1 cellular context compared by ENCODE assay signal in the genomic region with DNA sequence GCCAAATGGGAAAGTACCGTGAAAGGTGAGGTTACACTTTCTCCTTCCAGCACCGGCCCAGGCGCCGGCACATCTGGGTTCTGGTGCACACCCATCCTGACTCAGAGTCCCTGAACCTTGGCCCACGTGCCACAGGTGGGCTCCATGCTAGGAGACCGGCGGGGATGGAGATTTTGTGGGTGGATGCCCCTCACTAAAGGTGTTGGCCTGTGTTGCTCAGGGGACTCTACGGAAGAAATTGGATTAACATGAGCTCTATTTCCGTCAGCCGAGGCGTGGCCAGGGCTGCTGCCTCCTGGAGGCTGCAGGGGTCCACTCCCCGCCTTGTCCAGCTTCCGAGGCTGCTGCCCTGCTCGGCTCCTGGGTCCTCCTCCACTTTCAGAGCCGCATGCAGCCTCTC.
A peak's percentile ranks its signal among the peaks of the same experiment; 100 is the strongest.
TF ChIP-seq lines count a peak whose summit lies in the region.

No MANE protein-coding gene starts in this region.

TF ChIP-seq in HepG2, 621 proteins besides CTCF, POLR2A, EP300 and RAD21 (continued from another document):
- TF ChIP-seq, protein P1, sequence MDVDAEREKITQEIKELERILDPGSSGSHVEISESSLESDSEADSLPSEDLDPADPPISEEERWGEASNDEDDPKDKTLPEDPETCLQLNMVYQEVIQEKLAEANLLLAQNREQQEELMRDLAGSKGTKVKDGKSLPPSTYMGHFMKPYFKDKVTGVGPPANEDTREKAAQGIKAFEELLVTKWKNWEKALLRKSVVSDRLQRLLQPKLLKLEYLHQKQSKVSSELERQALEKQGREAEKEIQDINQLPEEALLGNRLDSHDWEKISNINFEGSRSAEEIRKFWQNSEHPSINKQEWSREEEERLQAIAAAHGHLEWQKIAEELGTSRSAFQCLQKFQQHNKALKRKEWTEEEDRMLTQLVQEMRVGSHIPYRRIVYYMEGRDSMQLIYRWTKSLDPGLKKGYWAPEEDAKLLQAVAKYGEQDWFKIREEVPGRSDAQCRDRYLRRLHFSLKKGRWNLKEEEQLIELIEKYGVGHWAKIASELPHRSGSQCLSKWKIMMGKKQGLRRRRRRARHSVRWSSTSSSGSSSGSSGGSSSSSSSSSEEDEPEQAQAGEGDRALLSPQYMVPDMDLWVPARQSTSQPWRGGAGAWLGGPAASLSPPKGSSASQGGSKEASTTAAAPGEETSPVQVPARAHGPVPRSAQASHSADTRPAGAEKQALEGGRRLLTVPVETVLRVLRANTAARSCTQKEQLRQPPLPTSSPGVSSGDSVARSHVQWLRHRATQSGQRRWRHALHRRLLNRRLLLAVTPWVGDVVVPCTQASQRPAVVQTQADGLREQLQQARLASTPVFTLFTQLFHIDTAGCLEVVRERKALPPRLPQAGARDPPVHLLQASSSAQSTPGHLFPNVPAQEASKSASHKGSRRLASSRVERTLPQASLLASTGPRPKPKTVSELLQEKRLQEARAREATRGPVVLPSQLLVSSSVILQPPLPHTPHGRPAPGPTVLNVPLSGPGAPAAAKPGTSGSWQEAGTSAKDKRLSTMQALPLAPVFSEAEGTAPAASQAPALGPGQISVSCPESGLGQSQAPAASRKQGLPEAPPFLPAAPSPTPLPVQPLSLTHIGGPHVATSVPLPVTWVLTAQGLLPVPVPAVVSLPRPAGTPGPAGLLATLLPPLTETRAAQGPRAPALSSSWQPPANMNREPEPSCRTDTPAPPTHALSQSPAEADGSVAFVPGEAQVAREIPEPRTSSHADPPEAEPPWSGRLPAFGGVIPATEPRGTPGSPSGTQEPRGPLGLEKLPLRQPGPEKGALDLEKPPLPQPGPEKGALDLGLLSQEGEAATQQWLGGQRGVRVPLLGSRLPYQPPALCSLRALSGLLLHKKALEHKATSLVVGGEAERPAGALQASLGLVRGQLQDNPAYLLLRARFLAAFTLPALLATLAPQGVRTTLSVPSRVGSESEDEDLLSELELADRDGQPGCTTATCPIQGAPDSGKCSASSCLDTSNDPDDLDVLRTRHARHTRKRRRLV (CRISPR knock-in tag; IDR thresholded peaks at IDR 0.05) = no peak
- TF ChIP-seq RBM22 (optimal IDR thresholded peaks at IDR 0.05; ENCODE audit: low read length) (peak; percentile 35), ZNF75D (CRISPR knock-in tag; IDR thresholded peaks at IDR 0.05; ENCODE audit: borderline replicate concordance) (no peak), IRX3 (CRISPR knock-in tag; IDR thresholded peaks at IDR 0.05; ENCODE audit: borderline replicate concordance, low read depth) (no peak), PAF1 (CRISPR knock-in tag; IDR thresholded peaks at IDR 0.05) (0 out of 2 replicates have a peak, but pooled peaks have one; percentile 2), RELA (CRISPR knock-in tag; IDR thresholded peaks at IDR 0.05) (no peak)
- TF ChIP-seq, protein P2, sequence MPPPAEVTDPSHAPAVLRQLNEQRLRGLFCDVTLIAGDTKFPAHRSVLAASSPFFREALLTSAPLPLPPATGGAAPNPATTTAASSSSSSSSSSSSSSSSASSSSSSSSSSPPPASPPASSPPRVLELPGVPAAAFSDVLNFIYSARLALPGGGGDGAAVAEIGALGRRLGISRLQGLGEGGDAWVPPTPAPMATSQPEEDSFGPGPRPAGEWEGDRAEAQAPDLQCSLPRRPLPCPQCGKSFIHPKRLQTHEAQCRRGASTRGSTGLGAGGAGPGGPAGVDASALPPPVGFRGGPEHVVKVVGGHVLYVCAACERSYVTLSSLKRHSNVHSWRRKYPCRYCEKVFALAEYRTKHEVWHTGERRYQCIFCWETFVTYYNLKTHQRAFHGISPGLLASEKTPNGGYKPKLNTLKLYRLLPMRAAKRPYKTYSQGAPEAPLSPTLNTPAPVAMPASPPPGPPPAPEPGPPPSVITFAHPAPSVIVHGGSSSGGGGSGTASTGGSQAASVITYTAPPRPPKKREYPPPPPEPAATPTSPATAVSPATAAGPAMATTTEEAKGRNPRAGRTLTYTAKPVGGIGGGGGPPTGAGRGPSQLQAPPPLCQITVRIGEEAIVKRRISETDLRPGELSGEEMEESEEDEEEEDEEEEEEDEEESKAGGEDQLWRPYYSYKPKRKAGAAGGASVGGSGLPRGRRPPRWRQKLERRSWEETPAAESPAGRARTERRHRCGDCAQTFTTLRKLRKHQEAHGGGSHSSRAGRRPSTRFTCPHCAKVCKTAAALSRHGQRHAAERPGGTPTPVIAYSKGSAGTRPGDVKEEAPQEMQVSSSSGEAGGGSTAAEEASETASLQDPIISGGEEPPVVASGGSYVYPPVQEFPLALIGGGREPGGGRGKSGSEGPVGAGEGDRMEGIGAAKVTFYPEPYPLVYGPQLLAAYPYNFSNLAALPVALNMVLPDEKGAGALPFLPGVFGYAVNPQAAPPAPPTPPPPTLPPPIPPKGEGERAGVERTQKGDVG (CRISPR knock-in tag; IDR thresholded peaks at IDR 0.05; ENCODE audit: borderline replicate concordance) = peak; percentile 47; the same call in 1 of the 2 replicates
- TF ChIP-seq, protein P3, sequence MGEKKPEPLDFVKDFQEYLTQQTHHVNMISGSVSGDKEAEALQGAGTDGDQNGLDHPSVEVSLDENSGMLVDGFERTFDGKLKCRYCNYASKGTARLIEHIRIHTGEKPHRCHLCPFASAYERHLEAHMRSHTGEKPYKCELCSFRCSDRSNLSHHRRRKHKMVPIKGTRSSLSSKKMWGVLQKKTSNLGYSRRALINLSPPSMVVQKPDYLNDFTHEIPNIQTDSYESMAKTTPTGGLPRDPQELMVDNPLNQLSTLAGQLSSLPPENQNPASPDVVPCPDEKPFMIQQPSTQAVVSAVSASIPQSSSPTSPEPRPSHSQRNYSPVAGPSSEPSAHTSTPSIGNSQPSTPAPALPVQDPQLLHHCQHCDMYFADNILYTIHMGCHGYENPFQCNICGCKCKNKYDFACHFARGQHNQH (CRISPR knock-in tag; IDR thresholded peaks at IDR 0.05) = no peak
- TF ChIP-seq, protein P4, sequence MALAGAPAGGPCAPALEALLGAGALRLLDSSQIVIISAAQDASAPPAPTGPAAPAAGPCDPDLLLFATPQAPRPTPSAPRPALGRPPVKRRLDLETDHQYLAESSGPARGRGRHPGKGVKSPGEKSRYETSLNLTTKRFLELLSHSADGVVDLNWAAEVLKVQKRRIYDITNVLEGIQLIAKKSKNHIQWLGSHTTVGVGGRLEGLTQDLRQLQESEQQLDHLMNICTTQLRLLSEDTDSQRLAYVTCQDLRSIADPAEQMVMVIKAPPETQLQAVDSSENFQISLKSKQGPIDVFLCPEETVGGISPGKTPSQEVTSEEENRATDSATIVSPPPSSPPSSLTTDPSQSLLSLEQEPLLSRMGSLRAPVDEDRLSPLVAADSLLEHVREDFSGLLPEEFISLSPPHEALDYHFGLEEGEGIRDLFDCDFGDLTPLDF (CRISPR knock-in tag; IDR thresholded peaks at IDR 0.05) = no peak
